ENCODE assay signal across 8 cellular contexts in the genomic region with DNA sequence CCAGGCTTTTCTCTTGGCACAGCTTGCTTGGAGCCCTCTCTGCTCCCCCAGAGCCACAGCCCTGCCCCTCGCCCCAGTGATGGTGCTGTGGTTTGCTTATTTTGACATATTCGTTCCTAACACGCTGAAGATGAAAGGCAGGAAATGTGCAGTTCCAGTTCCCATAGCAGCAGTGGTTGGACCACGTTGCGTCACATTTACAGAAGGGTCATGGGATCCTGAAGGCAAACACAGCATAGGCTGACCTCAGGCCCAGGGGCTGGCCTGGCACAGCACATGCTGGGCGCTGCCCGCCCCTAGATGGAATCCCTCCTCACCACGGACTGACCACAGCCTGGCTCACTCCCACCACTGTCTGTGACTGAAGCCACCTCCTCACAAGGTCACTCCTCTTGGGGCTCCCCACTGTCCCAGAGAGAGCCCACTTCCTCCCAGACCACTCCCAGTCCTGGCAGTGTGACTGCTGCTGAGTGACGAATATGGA. TPM values are rescaled to one million over a fixed set of nuclear protein-coding genes. Genes with fewer than 3 reads are reported as not detected.
DNase-seq lines count a peak whose midpoint lies in the region; ATAC-seq, FAIRE-seq and TF ChIP-seq lines count a peak whose summit lies in the region.

No MANE protein-coding gene starts in this region.

- peak overlapping the region; percentile 75 for H3K27ac ChIP-seq in angular gyrus (ENCODE audit: low read depth, low read length)
- H3K27ac ChIP-seq in HepG2 (ENCODE audit: extremely low read length, insufficient read depth, low read length) = no peak overlapping the region
- H3K27ac ChIP-seq in coronary artery = no peak overlapping the region

- H4K20me1 ChIP-seq in HepG2 (ENCODE audit: insufficient read depth, low read length) = no peaks in the 10 kb centered on the region

- intact Hi-C loops in HepG2 (cut with micrococcal nuclease; ENCODE audit: unreplicated experiment) = no loop called here

- CTCF ChIA-PET in HepG2 (lab: Yijun Ruan, JAX; ENCODE audit: low intra/inter-chr PET ratio, low total read pairs) = no interaction called here

- H3K27me3 ChIP-seq in HepG2 (ENCODE audit: control insufficient read depth in 1 of 2, insufficient read depth in 2 of 2, low read length in 2 of 2) = peaks cover 6 to 66% of the 10 kb centered on the region in 2 experiments; a peak in 4 of 5 replicates

- H3K9me3 ChIP-seq in HepG2 (ENCODE audit: low read length) = no peaks in the 10 kb centered on the region

- H3K4me2 ChIP-seq in HepG2 (ENCODE audit: low read depth, low read length) = no peak overlapping the region

- TF ChIP-seq EP300 in HepG2 (IDR thresholded peaks at IDR 0.05; ENCODE audit: low read depth in 2 of 2, low read length in 2 of 2) (no peak), HepG2 (CRISPR knock-in tag; IDR thresholded peaks at IDR 0.05; ENCODE audit: borderline replicate concordance) (no peak)

- no peak for FAIRE-seq in HepG2 (lab: Jason Lieb, UNC)

- no peak for TF ChIP-seq POLR2A in HepG2 (IDR thresholded peaks at IDR 0.05; ENCODE audit: insufficient read depth in 1 of 2, low read depth in 2 of 2, low read length in 2 of 2)

- in situ Hi-C loops in HepG2 (cut with HindIII; ENCODE audit: extremely low pct_ligation_motif_present, low pct_unique_long_range_greater_than_20kb) = no loop called here

- POLR2A ChIA-PET in HepG2 (lab: Yijun Ruan, JAX) = no interaction called here

- BruUV-seq in HepG2 (replicated peaks; lab: Mats Ljungman, UMichigan) = no TSS peak

- ATAC-seq in HG02852 (IDR thresholded peaks at IDR 0.05; ENCODE audit: unreplicated experiment) (peak; percentile 63), HepG2 (peak; percentile 62)

- DNase-seq in AML-193 (lab: John Stamatoyannopoulos, UW) (peak; percentile 83 to 90), T-helper 2 cell (peak in 4 of 5 experiments; percentile 44 to 91 (median 74)), HepG2 (ENCODE audit: low spot score) (peak; percentile 55), coronary artery (ENCODE audit: low spot score) (no peak), HuH-7.5 (ENCODE audit: low spot score) (no peak)
- peak; percentile 39 to 45 for DNase-seq in stimulated activated CD8-positive, alpha-beta memory T cell treated with anti-CD3 and anti-CD28 coated beads, Interleukin-2, amount 100 ng/mL, for 1 hour (ENCODE audit: low read depth in 2 of 2)

- no peaks in the 10 kb centered on the region for H3K36me3 ChIP-seq in HepG2 (replicated peaks in 1 of 2; ENCODE audit: control insufficient read depth in 1 of 2, insufficient read depth in 2 of 2, low read length in 2 of 2)

- TF ChIP-seq CTCF in HepG2 (CRISPR knock-in tag; IDR thresholded peaks at IDR 0.05) (no peak), coronary artery (IDR thresholded peaks at IDR 0.05) (no peak)

- H3K79me2 ChIP-seq in HepG2 (ENCODE audit: insufficient read depth, low read length) = no peaks in the 10 kb centered on the region

- H2AFZ ChIP-seq in HepG2 (ENCODE audit: low read length) = no peak overlapping the region

- H3K9ac ChIP-seq in HepG2 (ENCODE audit: insufficient read depth, low read depth, low read length) = no peak overlapping the region

- H3K4me1 ChIP-seq in HepG2 (ENCODE audit: insufficient read depth, low read length) = no peaks in the 10 kb centered on the region; the same call in 1 of the 2 replicates

- no peak for TF ChIP-seq RAD21 in HepG2 (CRISPR knock-in tag; IDR thresholded peaks at IDR 0.05)

- 15% methylated on average over 9 of the region's 9 CpGs for WGBS in HepG2 (ENCODE audit: low lambda C conversion rate)

- H3K4me3 ChIP-seq in HepG2 (replicated peaks in 1 of 3; ENCODE audit: insufficient read depth in 1 of 3, low read depth in 2 of 3, low read length in 3 of 3) = no peak overlapping the region; a peak in 1 of 6 replicates
- H3K4me3 ChIP-seq in coronary artery = no peak overlapping the region

TF ChIP-seq in HepG2, 621 proteins besides CTCF, POLR2A, EP300 and RAD21 (continues in another document):
- TF ChIP-seq ZNF484 (CRISPR knock-in tag; IDR thresholded peaks at IDR 0.05; ENCODE audit: borderline replicate concordance, low read depth) (no peak), FOXA1 (IDR thresholded peaks at IDR 0.05) (no peak), FOXA1 (CRISPR knock-in tag; IDR thresholded peaks at IDR 0.05) (peak; percentile 32; the same call in 1 of the 2 replicates), ATF7 (IDR thresholded peaks at IDR 0.05) (no peak), ATF7 (CRISPR knock-in tag; IDR thresholded peaks at IDR 0.05) (no peak), ZNF33B (CRISPR knock-in tag; IDR thresholded peaks at IDR 0.05) (no peak), CC2D1A (CRISPR knock-in tag; IDR thresholded peaks at IDR 0.05) (no peak), MED13 (CRISPR knock-in tag; IDR thresholded peaks at IDR 0.05) (no peak), PAWR (CRISPR knock-in tag; IDR thresholded peaks at IDR 0.05; ENCODE audit: borderline replicate concordance) (no peak), CEBPB (IDR thresholded peaks at IDR 0.05; ENCODE audit: borderline replicate concordance, low read depth, low read length) (peak; percentile 91), ZNF768 (CRISPR knock-in tag; IDR thresholded peaks at IDR 0.05) (peak; percentile 44; the same call in 1 of the 2 replicates), ZNF670 (CRISPR knock-in tag; IDR thresholded peaks at IDR 0.05; ENCODE audit: borderline replicate concordance) (no peak), FOXO1 (CRISPR knock-in tag; IDR thresholded peaks at IDR 0.05) (no peak), BRD4 (CRISPR knock-in tag; IDR thresholded peaks at IDR 0.05) (no peak), KLF16 (CRISPR knock-in tag; IDR thresholded peaks at IDR 0.05) (no peak), SMYD3 (CRISPR knock-in tag; IDR thresholded peaks at IDR 0.05) (no peak), FIP1L1 (IDR thresholded peaks at IDR 0.05; ENCODE audit: borderline replicate concordance, insufficient read depth, low read depth, low read length) (no peak), DNMT1 (CRISPR knock-in tag; IDR thresholded peaks at IDR 0.05) (no peak), ZNF674 (CRISPR knock-in tag; IDR thresholded peaks at IDR 0.05; ENCODE audit: low read depth) (no peak), NR2F6 (IDR thresholded peaks at IDR 0.05) (no peak), NR2F6 (CRISPR knock-in tag; IDR thresholded peaks at IDR 0.05) (0 out of 2 replicates have a peak, but pooled peaks have one; percentile 36), ZNF607 (CRISPR knock-in tag; IDR thresholded peaks at IDR 0.05; ENCODE audit: borderline replicate concordance) (no peak)
- TF ChIP-seq, protein P1, sequence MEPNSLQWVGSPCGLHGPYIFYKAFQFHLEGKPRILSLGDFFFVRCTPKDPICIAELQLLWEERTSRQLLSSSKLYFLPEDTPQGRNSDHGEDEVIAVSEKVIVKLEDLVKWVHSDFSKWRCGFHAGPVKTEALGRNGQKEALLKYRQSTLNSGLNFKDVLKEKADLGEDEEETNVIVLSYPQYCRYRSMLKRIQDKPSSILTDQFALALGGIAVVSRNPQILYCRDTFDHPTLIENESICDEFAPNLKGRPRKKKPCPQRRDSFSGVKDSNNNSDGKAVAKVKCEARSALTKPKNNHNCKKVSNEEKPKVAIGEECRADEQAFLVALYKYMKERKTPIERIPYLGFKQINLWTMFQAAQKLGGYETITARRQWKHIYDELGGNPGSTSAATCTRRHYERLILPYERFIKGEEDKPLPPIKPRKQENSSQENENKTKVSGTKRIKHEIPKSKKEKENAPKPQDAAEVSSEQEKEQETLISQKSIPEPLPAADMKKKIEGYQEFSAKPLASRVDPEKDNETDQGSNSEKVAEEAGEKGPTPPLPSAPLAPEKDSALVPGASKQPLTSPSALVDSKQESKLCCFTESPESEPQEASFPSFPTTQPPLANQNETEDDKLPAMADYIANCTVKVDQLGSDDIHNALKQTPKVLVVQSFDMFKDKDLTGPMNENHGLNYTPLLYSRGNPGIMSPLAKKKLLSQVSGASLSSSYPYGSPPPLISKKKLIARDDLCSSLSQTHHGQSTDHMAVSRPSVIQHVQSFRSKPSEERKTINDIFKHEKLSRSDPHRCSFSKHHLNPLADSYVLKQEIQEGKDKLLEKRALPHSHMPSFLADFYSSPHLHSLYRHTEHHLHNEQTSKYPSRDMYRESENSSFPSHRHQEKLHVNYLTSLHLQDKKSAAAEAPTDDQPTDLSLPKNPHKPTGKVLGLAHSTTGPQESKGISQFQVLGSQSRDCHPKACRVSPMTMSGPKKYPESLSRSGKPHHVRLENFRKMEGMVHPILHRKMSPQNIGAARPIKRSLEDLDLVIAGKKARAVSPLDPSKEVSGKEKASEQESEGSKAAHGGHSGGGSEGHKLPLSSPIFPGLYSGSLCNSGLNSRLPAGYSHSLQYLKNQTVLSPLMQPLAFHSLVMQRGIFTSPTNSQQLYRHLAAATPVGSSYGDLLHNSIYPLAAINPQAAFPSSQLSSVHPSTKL (CRISPR knock-in tag; IDR thresholded peaks at IDR 0.05) = 0 out of 2 replicates have a peak, but pooled peaks have one; percentile 27

RNA-seq across cellular contexts. Expression of a gene that starts 14.2 kb away (rescaled TPM):
- not detected in 2 replicates for total RNA-seq in HepG2 (2016; rRNA removed; fragmentation: Illumina TruSeq; extraction: Trizol)
- not detected in 2 replicates for total RNA-seq in HepG2 (2016; cell fraction: cytosol; rRNA removed; fragmentation: Illumina TruSeq; extraction: Trizol; ENCODE audit: low read depth)
- total RNA-seq in HepG2 (2016; cell fraction: insoluble cytoplasmic fraction; rRNA removed; fragmentation: Illumina TruSeq; extraction: Trizol) = not detected in 2 replicates
- total RNA-seq in HepG2 (2016; cell fraction: membrane; rRNA removed; fragmentation: Illumina TruSeq; extraction: Trizol) = not detected in 2 replicates
- not detected in 2 replicates for total RNA-seq in HepG2 (2016; cell fraction: nucleus; rRNA removed; fragmentation: Illumina TruSeq; extraction: Trizol)
- polyA plus RNA-seq in HepG2 (2011; rRNA removed) = not detected in 2 replicates
- polyA plus RNA-seq in HepG2 (2011; cell fraction: cytosol; rRNA removed) = not detected in 2 replicates
- polyA plus RNA-seq in HepG2 (2011; cell fraction: nucleus; rRNA removed) = not detected in 2 replicates
- polyA plus RNA-seq in HepG2 (2012) = not detected in 2 replicates
- polyA plus RNA-seq in HepG2 (2016; cell fraction: cytosol; fragmentation: Illumina TruSeq; extraction: Trizol; ENCODE audit: low read depth) = not detected in 2 replicates
- not detected in 2 replicates for polyA plus RNA-seq in HepG2 (2016; cell fraction: insoluble cytoplasmic fraction; fragmentation: Illumina TruSeq; extraction: Trizol; ENCODE audit: low read depth)
- polyA plus RNA-seq in HepG2 (2016; cell fraction: membrane; fragmentation: Illumina TruSeq; extraction: Trizol; ENCODE audit: low read depth) = not detected in 2 replicates
- polyA plus RNA-seq in HepG2 (2016; cell fraction: nucleus; fragmentation: Illumina TruSeq; extraction: Trizol; ENCODE audit: insufficient read depth, low read depth) = not detected in 2 replicates
- polyA minus RNA-seq in HepG2 (2011; rRNA and poly(A)+ RNA removed; ENCODE audit: low replicate concordance) = not detected in 2 replicates
- not detected in 2 replicates for polyA minus RNA-seq in HepG2 (2011; cell fraction: cytosol; rRNA and poly(A)+ RNA removed)
- polyA minus RNA-seq in HepG2 (2011; cell fraction: nucleus; rRNA and poly(A)+ RNA removed) = not detected in 2 replicates

Comparison
In these comparisons a context has a peak if more than half of its experiments do, and no peak if none do; other contexts are left out.
1. DNase-seq: peak in AML-193 (2 of 2), T-helper 2 cell (4 of 5), HepG2 (single experiment) and stimulated activated CD8-positive, alpha-beta memory T cell treated with anti-CD3 and anti-CD28 coated beads, Interleukin-2, amount 100 ng/mL, for 1 hour (2 of 2); none in coronary artery (single experiment) and HuH-7.5 (single experiment).